21 cellular contexts compared by ENCODE assay signal in genomic region chr13:39133781-39134180, GRCh38.
DNase-seq lines count a peak whose midpoint lies in the region; TF ChIP-seq lines count a peak whose summit lies in the region.
"Had no signal": no experiment of that assay in that cellular context is flagged by ENCODE, and none has a peak within 500 bp of the region (broad histone marks: within the 10 kb centered on the region; RNA-seq: fewer than 3 reads in every experiment).

No MANE protein-coding gene starts in this region.

- WGBS in esophagus muscularis mucosa, result 88% methylated on average over 3 of the region's 3 CpGs

- POLR2A ChIA-PET in A673 (lab: Charles Lee; ENCODE audit: low non-redundant PET), result no interaction called here

- no peak overlapping the region for H3K4me3 ChIP-seq in A673 (ENCODE audit: low read depth, low read length, poor library complexity, severe bottlenecking)
- H3K4me3 ChIP-seq in retinal pigment epithelial cell (ENCODE audit: low read length), result no peak overlapping the region
- H3K4me3 ChIP-seq in esophagus muscularis mucosa, result no peak overlapping the region
- H3K4me3 ChIP-seq: A549, BLaER1, GM12878 had no signal

- TF ChIP-seq POLR2A in esophagus muscularis mucosa (IDR thresholded peaks at IDR 0.05; ENCODE audit: low read depth), result no peak

- H3K27me3 ChIP-seq in A673 (replicated peaks; ENCODE audit: insufficient read depth, low read depth, low read length, poor library complexity), result no peaks in the 10 kb centered on the region
- H3K27me3 ChIP-seq in esophagus muscularis mucosa, result no peaks in the 10 kb centered on the region
- H3K27me3 ChIP-seq: BE2C, BLaER1 had no signal

- H3K4me1 ChIP-seq in A673 (ENCODE audit: insufficient read depth, low read length, poor library complexity, severe bottlenecking) (peaks cover 7% of the 10 kb centered on the region), esophagus muscularis mucosa (no peaks in the 10 kb centered on the region)
- H3K4me1 ChIP-seq: A549, BLaER1 had no signal

- DNase-seq in A673 (ENCODE audit: low spot score), result peak; percentile 40
- peak; percentile 42 for DNase-seq in NCI-H524 treated with DMSO at 0.1 percent for 48 hours (lab: John Stamatoyannopoulos, UW)
- peak; percentile 74 for DNase-seq in NCI-H82 treated with DMSO at 0.1 percent for 48 hours (lab: John Stamatoyannopoulos, UW; ENCODE audit: unreplicated experiment)
- peak; percentile 81 for DNase-seq in retinal pigment epithelial cell (ENCODE audit: low read depth)
- no peak for DNase-seq in anterior cingulate cortex (lab: John Stamatoyannopoulos, UW)
- DNase-seq in esophagus muscularis mucosa (ENCODE audit: extremely low spot score), result no peak
- no peak for DNase-seq in cardiac septum (ENCODE audit: low spot score)
- no peak for DNase-seq in NCI-H1694 treated with DMSO at 0.1 percent for 48 hours (lab: John Stamatoyannopoulos, UW)
- DNase-seq: ACHN; BE2C; C1 segment of cervical spinal cord; CD4-positive, alpha-beta memory T cell; CD4-positive, CD25-positive, alpha-beta regulatory T cell; CD8-positive, alpha-beta memory T cell; COR-L47; DMS79 treated with DMSO at 0.1 percent for 48 hours; GF-D8 had no signal

- no peak for TF ChIP-seq EP300 in esophagus muscularis mucosa (IDR thresholded peaks at IDR 0.05)

- intact Hi-C loops in A673 (cut with micrococcal nuclease; ENCODE audit: unreplicated experiment) (no loop called here), esophagus muscularis mucosa (cut with DNase I) (no loop called here), cardiac septum (cut with DNase I) (no loop called here)

- no peaks in the 10 kb centered on the region for H3K36me3 ChIP-seq in A673 (ENCODE audit: insufficient read depth, low read length, poor library complexity, severe bottlenecking)
- H3K36me3 ChIP-seq in esophagus muscularis mucosa, result no peaks in the 10 kb centered on the region
- H3K36me3 ChIP-seq: BE2C, BLaER1 had no signal

- TF ChIP-seq CTCF in A673 (conservative IDR thresholded peaks at IDR 0.05; ENCODE audit: low read depth, low read length) (no peak), retinal pigment epithelial cell (conservative IDR thresholded peaks at IDR 0.05; ENCODE audit: low read depth, low read length) (no peak), esophagus muscularis mucosa (IDR thresholded peaks at IDR 0.05) (no peak)

- no TSS peak for BruUV-seq in A673 (replicated peaks; lab: Mats Ljungman, UMichigan)

- H3K9me3 ChIP-seq in A673 (ENCODE audit: low read depth, low read length, poor library complexity, severe bottlenecking) (no peaks in the 10 kb centered on the region), esophagus muscularis mucosa (no peaks in the 10 kb centered on the region)
- H3K9me3 ChIP-seq: A549, BE2C, BLaER1 had no signal

- CTCF ChIA-PET in A673 (lab: Charles Lee), result no interaction called here

- H3K27ac ChIP-seq in A673 (ENCODE audit: low read depth, low read length, poor library complexity, severe bottlenecking) (no peak overlapping the region), esophagus muscularis mucosa (replicated peaks in 1 of 4) (no peak overlapping the region)
- H3K27ac ChIP-seq: 22Rv1, A549, BLaER1 had no signal

Comparison
In these comparisons a context has a peak if more than half of its experiments do, and no peak if none do; other contexts are left out.
1. DNase-seq: peak in A673 (single experiment), NCI-H524 treated with DMSO at 0.1 percent for 48 hours (single experiment), NCI-H82 treated with DMSO at 0.1 percent for 48 hours (single experiment) and retinal pigment epithelial cell (single experiment); none in anterior cingulate cortex (0 of 58), esophagus muscularis mucosa (single experiment), cardiac septum (single experiment) and NCI-H1694 treated with DMSO at 0.1 percent for 48 hours (single experiment).